ENCODE assay signal across 34 cellular contexts in genomic region chrX:101507372-101507771, GRCh38.
"Had no signal": no experiment of that assay in that cellular context is flagged by ENCODE, and none has a peak within 500 bp of the region (broad histone marks: within the 10 kb centered on the region; RNA-seq: fewer than 3 reads in every experiment).

No MANE protein-coding gene starts in this region.

- H3K27me3 Mint-ChIP-seq: activated B cell treated with CpG ODN at 0.5 μM for 24 hours; activated CD4-positive, alpha-beta memory T cell treated with anti-CD3 and anti-CD28 coated beads for 36 hours; activated CD4-positive, alpha-beta T cell treated with anti-CD3 and anti-CD28 coated beads, Interleukin-2, amount 10 ng/mL, durations not matched to agents 24 days and 14 days; activated CD8-positive, alpha-beta memory T cell treated with anti-CD3 and anti-CD28 coated beads, Interleukin-2, amount 10 ng/mL, durations not matched to agents 7 days and 5 days; activated naive CD4-positive, alpha-beta T cell treated with anti-CD3 and anti-CD28 coated beads, Interleukin-2, amount 50 U/mL, for 24 hours; activated naive CD8-positive, alpha-beta T cell treated with anti-CD3 and anti-CD28 coated beads for 36 hours; activated naive CD8-positive, alpha-beta T cell treated with anti-CD3 and anti-CD28 coated beads, Interleukin-2, amount 50 U/mL, for 24 hours; T-helper 17 cell had no signal

- H3K9me3 Mint-ChIP-seq: activated B cell treated with CpG ODN at 0.5 μM for 24 hours; activated CD4-positive, alpha-beta memory T cell treated with anti-CD3 and anti-CD28 coated beads for 36 hours; activated CD4-positive, alpha-beta T cell treated with anti-CD3 and anti-CD28 coated beads, Interleukin-2, amount 10 ng/mL, durations not matched to agents 24 days and 14 days; activated naive CD4-positive, alpha-beta T cell treated with anti-CD3 and anti-CD28 coated beads for 36 hours; activated naive CD4-positive, alpha-beta T cell treated with anti-CD3 and anti-CD28 coated beads, Interleukin-2, amount 50 U/mL, for 24 hours; activated naive CD8-positive, alpha-beta T cell treated with anti-CD3 and anti-CD28 coated beads for 36 hours; activated naive CD8-positive, alpha-beta T cell treated with anti-CD3 and anti-CD28 coated beads, Interleukin-2, amount 50 U/mL, for 24 hours; activated T-helper 1 cell treated with anti-CD3 and anti-CD28 coated beads, Interleukin-12 subunit alpha, Interleukin-12 subunit beta, Interleukin-2, Interleukin-4 antibody, amounts not matched to agents 30 ng/mL and 10 ng/mL and 1 ng/mL, durations not matched to agents 14 hours and 24 hours and 36 hours; activated T-helper 2 cell treated with anti-CD3 and anti-CD28 coated beads, Interferon-gamma antibody, Interleukin-2, Interleukin-4, amounts not matched to agents 10 μg/mL and 5 μg/mL and 100 μg/mL, durations not matched to agents 14 hours and 24 hours and 36 hours; T-helper 2 cell treated with Interferon-gamma antibody and Interleukin-4, amounts not matched to agents 5 μg/mL and 100 μg/mL, for 36 hours had no signal

- ATAC-seq: activated CD4-positive, CD25-positive, alpha-beta regulatory T cell treated with anti-CD3 and anti-CD28 coated beads, Interleukin-2, amount 50 U/mL, for 24 hours; activated CD8-positive, alpha-beta memory T cell treated with anti-CD3 and anti-CD28 coated beads, Interleukin-2, amount 10 ng/mL, durations not matched to agents 7 days and 5 days; activated CD8-positive, alpha-beta T cell treated with anti-CD3 and anti-CD28 coated beads, Interleukin-2, amount 10 ng/mL, durations not matched to agents 7 days and 5 days; activated naive CD8-positive, alpha-beta T cell treated with anti-CD3 and anti-CD28 coated beads, Interleukin-2, amount 50 U/mL, for 24 hours; body of pancreas; gastroesophageal sphincter; heart right ventricle; T-helper 17 cell had no signal

- H3K36me3 ChIP-seq: adrenal gland, colonic mucosa, WERI-Rb-1 had no signal

- H3K27ac Mint-ChIP-seq: activated B cell treated with CpG ODN at 0.5 μM for 24 hours; activated CD4-positive, alpha-beta memory T cell treated with anti-CD3 and anti-CD28 coated beads for 36 hours; activated CD4-positive, alpha-beta T cell treated with anti-CD3 and anti-CD28 coated beads, Interleukin-2, amount 10 ng/mL, durations not matched to agents 24 days and 14 days; activated CD8-positive, alpha-beta memory T cell treated with anti-CD3 and anti-CD28 coated beads, Interleukin-2, amount 10 ng/mL, durations not matched to agents 7 days and 5 days; activated CD8-positive, alpha-beta T cell treated with anti-CD3 and anti-CD28 coated beads, Interleukin-2, amount 10 ng/mL, durations not matched to agents 7 days and 5 days; activated naive CD4-positive, alpha-beta T cell treated with anti-CD3 and anti-CD28 coated beads for 36 hours; activated naive CD4-positive, alpha-beta T cell treated with anti-CD3 and anti-CD28 coated beads, Interleukin-2, amount 50 U/mL, for 24 hours; activated naive CD8-positive, alpha-beta T cell treated with anti-CD3 and anti-CD28 coated beads for 36 hours; activated naive CD8-positive, alpha-beta T cell treated with anti-CD3 and anti-CD28 coated beads, Interleukin-2, amount 50 U/mL, for 24 hours; activated T-helper 1 cell treated with anti-CD3 and anti-CD28 coated beads, Interleukin-12 subunit alpha, Interleukin-12 subunit beta, Interleukin-2, Interleukin-4 antibody, amounts not matched to agents 30 ng/mL and 10 ng/mL and 1 ng/mL, durations not matched to agents 14 hours and 24 hours and 36 hours; activated T-helper 2 cell treated with anti-CD3 and anti-CD28 coated beads, Interferon-gamma antibody, Interleukin-2, Interleukin-4, amounts not matched to agents 10 μg/mL and 5 μg/mL and 100 μg/mL, durations not matched to agents 14 hours and 24 hours and 36 hours; T-helper 17 cell; T-helper 2 cell treated with Interferon-gamma antibody and Interleukin-4, amounts not matched to agents 5 μg/mL and 100 μg/mL, for 36 hours had no signal

- FAIRE-seq: endometrium had no signal

- H3K4me1 Mint-ChIP-seq: activated B cell treated with CpG ODN at 0.5 μM for 24 hours; activated CD4-positive, alpha-beta T cell treated with anti-CD3 and anti-CD28 coated beads, Interleukin-2, amount 10 ng/mL, durations not matched to agents 24 days and 14 days; activated CD8-positive, alpha-beta memory T cell treated with anti-CD3 and anti-CD28 coated beads, Interleukin-2, amount 10 ng/mL, durations not matched to agents 7 days and 5 days; activated naive CD4-positive, alpha-beta T cell treated with anti-CD3 and anti-CD28 coated beads, Interleukin-2, amount 50 U/mL, for 24 hours; activated naive CD8-positive, alpha-beta T cell treated with anti-CD3 and anti-CD28 coated beads for 36 hours; activated naive CD8-positive, alpha-beta T cell treated with anti-CD3 and anti-CD28 coated beads, Interleukin-2, amount 50 U/mL, for 24 hours; T-helper 17 cell had no signal

- DNase-seq: activated B cell treated with CpG ODN at 0.5 μM for 24 hours; activated CD4-positive, alpha-beta memory T cell treated with anti-CD3 and anti-CD28 coated beads for 36 hours; activated CD4-positive, alpha-beta T cell treated with anti-CD3 and anti-CD28 coated beads, Interleukin-2, amount 10 ng/mL, durations not matched to agents 24 days and 14 days; activated CD8-positive, alpha-beta memory T cell treated with anti-CD3 and anti-CD28 coated beads, Interleukin-2, amount 10 ng/mL, durations not matched to agents 7 days and 5 days; activated CD8-positive, alpha-beta memory T cell treated with anti-CD3 and anti-CD28 coated beads, Interleukin-2, amount 50 U/mL, for 4 hours; activated CD8-positive, alpha-beta T cell treated with anti-CD3 and anti-CD28 coated beads, Interleukin-2, amount 10 ng/mL, durations not matched to agents 7 days and 5 days; activated effector memory CD4-positive, alpha-beta T cell treated with anti-CD3 and anti-CD28 coated beads, Interleukin-2, amount 50 U/mL, for 16 hours; activated naive CD4-positive, alpha-beta T cell treated with anti-CD3 and anti-CD28 coated beads for 36 hours; activated naive CD8-positive, alpha-beta T cell treated with anti-CD3 and anti-CD28 coated beads for 36 hours; activated naive CD8-positive, alpha-beta T cell treated with anti-CD3 and anti-CD28 coated beads, Interleukin-2, amount 50 U/mL, for 24 hours; activated T-cell treated with anti-CD3 and anti-CD28 coated beads, Interleukin-2, amount 50 U/mL, for 1 hour; activated T-cell treated with anti-CD3 and anti-CD28 coated beads, Interleukin-2, amount 50 U/mL, for 48 hours; adrenal gland; amygdala; aorta; body of pancreas; caudate nucleus; colonic mucosa; effector CD8-positive, alpha-beta T cell; foreskin melanocyte; heart right ventricle; T-helper 1 cell; T-helper 17 cell; T1000; WERI-Rb-1 had no signal

- H3K36me3 Mint-ChIP-seq: activated CD8-positive, alpha-beta memory T cell treated with anti-CD3 and anti-CD28 coated beads, Interleukin-2, amount 10 ng/mL, durations not matched to agents 7 days and 5 days had no signal

- H3K27me3 ChIP-seq: adrenal gland, body of pancreas, colonic mucosa, esophagus muscularis mucosa, gastroesophageal sphincter, hepatocyte had no signal

- H3K4me1 ChIP-seq: adrenal gland, body of pancreas, colonic mucosa, esophagus muscularis mucosa, gastroesophageal sphincter, heart right ventricle had no signal

- H3K27ac ChIP-seq: adrenal gland, body of pancreas, colonic mucosa, esophagus muscularis mucosa, gastroesophageal sphincter, heart right ventricle, hepatocyte, WERI-Rb-1 had no signal

- H3K4me3 Mint-ChIP-seq: activated B cell treated with CpG ODN at 0.5 μM for 24 hours; activated CD4-positive, alpha-beta memory T cell treated with anti-CD3 and anti-CD28 coated beads for 36 hours; activated CD4-positive, alpha-beta T cell treated with anti-CD3 and anti-CD28 coated beads, Interleukin-2, amount 10 ng/mL, durations not matched to agents 24 days and 14 days; activated CD8-positive, alpha-beta memory T cell treated with anti-CD3 and anti-CD28 coated beads, Interleukin-2, amount 10 ng/mL, durations not matched to agents 7 days and 5 days; activated CD8-positive, alpha-beta T cell treated with anti-CD3 and anti-CD28 coated beads, Interleukin-2, amount 10 ng/mL, durations not matched to agents 7 days and 5 days; activated naive CD4-positive, alpha-beta T cell treated with anti-CD3 and anti-CD28 coated beads for 36 hours; activated naive CD4-positive, alpha-beta T cell treated with anti-CD3 and anti-CD28 coated beads, Interleukin-2, amount 50 U/mL, for 24 hours; activated naive CD8-positive, alpha-beta T cell treated with anti-CD3 and anti-CD28 coated beads for 36 hours; activated naive CD8-positive, alpha-beta T cell treated with anti-CD3 and anti-CD28 coated beads, Interleukin-2, amount 50 U/mL, for 24 hours; activated T-helper 1 cell treated with anti-CD3 and anti-CD28 coated beads, Interleukin-12 subunit alpha, Interleukin-12 subunit beta, Interleukin-2, Interleukin-4 antibody, amounts not matched to agents 30 ng/mL and 10 ng/mL and 1 ng/mL, durations not matched to agents 14 hours and 24 hours and 36 hours; T-helper 17 cell; T-helper 2 cell treated with Interferon-gamma antibody and Interleukin-4, amounts not matched to agents 5 μg/mL and 100 μg/mL, for 36 hours had no signal

- H3K4me3 ChIP-seq: adrenal gland, body of pancreas, colonic mucosa, esophagus muscularis mucosa, gastroesophageal sphincter, heart right ventricle, hepatocyte had no signal
